ENCODE assay signal across 21 cellular contexts in the genomic region with DNA sequence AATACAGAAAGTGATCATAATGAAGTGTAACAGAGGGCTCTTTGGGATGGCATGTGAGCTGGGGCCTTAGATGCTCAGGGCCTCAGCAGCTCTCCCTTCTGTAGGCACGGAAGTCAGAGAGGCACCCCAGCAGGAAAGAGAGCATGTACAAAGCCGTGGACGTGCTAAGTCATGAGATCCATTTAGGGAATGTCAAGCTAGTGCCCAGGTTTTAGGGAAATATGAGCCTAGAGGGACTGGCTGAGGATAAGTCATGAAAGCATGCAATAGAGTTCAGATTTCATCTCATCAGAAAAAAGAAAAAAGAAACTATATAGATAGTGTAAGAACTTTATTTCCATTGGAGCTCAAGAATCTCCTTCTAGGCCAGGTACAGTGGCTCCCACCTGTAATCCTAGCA.
"Had no signal": no experiment of that assay in that cellular context is flagged by ENCODE, and none has a peak within 500 bp of the region (broad histone marks: within the 10 kb centered on the region; RNA-seq: fewer than 3 reads in every experiment).

No MANE protein-coding gene starts in this region.

- H3K27me3 Mint-ChIP-seq: stimulated activated naive B cell treated with anti-CD40 and anti-IgM and Interleukin-4, amounts not matched to agents 10 μg/mL and 1 μg/mL and 100 μg/mL, for 72 hours had no signal

- H3K4me3 ChIP-seq: gastroesophageal sphincter, mucosa of descending colon, stomach, thoracic aorta, transverse colon had no signal

- H3K36me3 ChIP-seq: gastroesophageal sphincter, spleen, stomach, thoracic aorta, transverse colon had no signal

- H3K27ac ChIP-seq: gastroesophageal sphincter, stomach, thoracic aorta, transverse colon had no signal

- H3K9me3 ChIP-seq: gastroesophageal sphincter, mucosa of descending colon, spleen, stomach, thoracic aorta, transverse colon had no signal

- H3K4me3 Mint-ChIP-seq: endodermal cell, nephron had no signal

- ATAC-seq: gastroesophageal sphincter, left lobe of liver, mucosa of descending colon, sciatic nerve had no signal

- H3K4me1 ChIP-seq: gastroesophageal sphincter had no signal

- H3K9me3 Mint-ChIP-seq: endodermal cell, nephron had no signal

- H3K27me3 ChIP-seq: gastroesophageal sphincter, spleen, stomach, transverse colon had no signal

- DNase-seq: cerebellar nuclear complex; effector CD4-positive, alpha-beta T cell; endodermal cell; erythroblast; glutamatergic neuron; islet precursor cell; mammary epithelial cell; mucosa of descending colon; spleen; stimulated activated CD4-positive, alpha-beta T cell treated with anti-CD3 and anti-CD28 coated beads, Interleukin-15, amount 100 ng/mL, for 24 hours; stimulated activated CD4-positive, alpha-beta T cell treated with anti-CD3 and anti-CD28 coated beads, Interleukin-1b, Interleukin-23, amount 100 ng/mL, for 48 hours; stimulated activated CD4-positive, alpha-beta T cell treated with anti-CD3 and anti-CD28 coated beads, Interleukin-4, amount 100 ng/mL, for 24 hours; stimulated activated naive B cell treated with anti-CD40 and anti-IgM and Interleukin-4, amounts not matched to agents 10 μg/mL and 1 μg/mL and 100 μg/mL, for 72 hours; stomach; substantia nigra; transverse colon had no signal

- H3K27ac Mint-ChIP-seq: endodermal cell, nephron had no signal
